ENCODE assay signal across 2 cellular contexts in genomic region chr13:75507027-75508001, GRCh38.
TF ChIP-seq lines count a peak whose summit lies in the region.

No MANE protein-coding gene starts in this region.

TF ChIP-seq in Ishikawa, 13 proteins besides CTCF, POLR2A, EP300 and RAD21 (continued from another document):
- TF ChIP-seq, protein P1, sequence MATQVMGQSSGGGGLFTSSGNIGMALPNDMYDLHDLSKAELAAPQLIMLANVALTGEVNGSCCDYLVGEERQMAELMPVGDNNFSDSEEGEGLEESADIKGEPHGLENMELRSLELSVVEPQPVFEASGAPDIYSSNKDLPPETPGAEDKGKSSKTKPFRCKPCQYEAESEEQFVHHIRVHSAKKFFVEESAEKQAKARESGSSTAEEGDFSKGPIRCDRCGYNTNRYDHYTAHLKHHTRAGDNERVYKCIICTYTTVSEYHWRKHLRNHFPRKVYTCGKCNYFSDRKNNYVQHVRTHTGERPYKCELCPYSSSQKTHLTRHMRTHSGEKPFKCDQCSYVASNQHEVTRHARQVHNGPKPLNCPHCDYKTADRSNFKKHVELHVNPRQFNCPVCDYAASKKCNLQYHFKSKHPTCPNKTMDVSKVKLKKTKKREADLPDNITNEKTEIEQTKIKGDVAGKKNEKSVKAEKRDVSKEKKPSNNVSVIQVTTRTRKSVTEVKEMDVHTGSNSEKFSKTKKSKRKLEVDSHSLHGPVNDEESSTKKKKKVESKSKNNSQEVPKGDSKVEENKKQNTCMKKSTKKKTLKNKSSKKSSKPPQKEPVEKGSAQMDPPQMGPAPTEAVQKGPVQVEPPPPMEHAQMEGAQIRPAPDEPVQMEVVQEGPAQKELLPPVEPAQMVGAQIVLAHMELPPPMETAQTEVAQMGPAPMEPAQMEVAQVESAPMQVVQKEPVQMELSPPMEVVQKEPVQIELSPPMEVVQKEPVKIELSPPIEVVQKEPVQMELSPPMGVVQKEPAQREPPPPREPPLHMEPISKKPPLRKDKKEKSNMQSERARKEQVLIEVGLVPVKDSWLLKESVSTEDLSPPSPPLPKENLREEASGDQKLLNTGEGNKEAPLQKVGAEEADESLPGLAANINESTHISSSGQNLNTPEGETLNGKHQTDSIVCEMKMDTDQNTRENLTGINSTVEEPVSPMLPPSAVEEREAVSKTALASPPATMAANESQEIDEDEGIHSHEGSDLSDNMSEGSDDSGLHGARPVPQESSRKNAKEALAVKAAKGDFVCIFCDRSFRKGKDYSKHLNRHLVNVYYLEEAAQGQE (IDR thresholded peaks at IDR 0.05; ENCODE audit: low read depth): no peak
- TF ChIP-seq CEBPB (IDR thresholded peaks at IDR 0.05): no peak
- TF ChIP-seq EGR1 (IDR thresholded peaks at IDR 0.05): peak; percentile 94
- TF ChIP-seq TAF1 (IDR thresholded peaks at IDR 0.05; ENCODE audit: low read depth): no peak
- peak; percentile 92 for TF ChIP-seq NFIC (IDR thresholded peaks at IDR 0.05)
- TF ChIP-seq ZBTB7A (IDR thresholded peaks at IDR 0.05; ENCODE audit: low read depth): no peak
- peak; percentile 61; the same call in 1 of the 2 replicates for TF ChIP-seq TCF12 (IDR thresholded peaks at IDR 0.05; ENCODE audit: low read depth)
TF ChIP-seq in Ishikawa: peak in this region for 4.

TF ChIP-seq in WTC11, 78 proteins besides CTCF, POLR2A, EP300 and RAD21 (continued from another document):
- TF ChIP-seq, protein P2, sequence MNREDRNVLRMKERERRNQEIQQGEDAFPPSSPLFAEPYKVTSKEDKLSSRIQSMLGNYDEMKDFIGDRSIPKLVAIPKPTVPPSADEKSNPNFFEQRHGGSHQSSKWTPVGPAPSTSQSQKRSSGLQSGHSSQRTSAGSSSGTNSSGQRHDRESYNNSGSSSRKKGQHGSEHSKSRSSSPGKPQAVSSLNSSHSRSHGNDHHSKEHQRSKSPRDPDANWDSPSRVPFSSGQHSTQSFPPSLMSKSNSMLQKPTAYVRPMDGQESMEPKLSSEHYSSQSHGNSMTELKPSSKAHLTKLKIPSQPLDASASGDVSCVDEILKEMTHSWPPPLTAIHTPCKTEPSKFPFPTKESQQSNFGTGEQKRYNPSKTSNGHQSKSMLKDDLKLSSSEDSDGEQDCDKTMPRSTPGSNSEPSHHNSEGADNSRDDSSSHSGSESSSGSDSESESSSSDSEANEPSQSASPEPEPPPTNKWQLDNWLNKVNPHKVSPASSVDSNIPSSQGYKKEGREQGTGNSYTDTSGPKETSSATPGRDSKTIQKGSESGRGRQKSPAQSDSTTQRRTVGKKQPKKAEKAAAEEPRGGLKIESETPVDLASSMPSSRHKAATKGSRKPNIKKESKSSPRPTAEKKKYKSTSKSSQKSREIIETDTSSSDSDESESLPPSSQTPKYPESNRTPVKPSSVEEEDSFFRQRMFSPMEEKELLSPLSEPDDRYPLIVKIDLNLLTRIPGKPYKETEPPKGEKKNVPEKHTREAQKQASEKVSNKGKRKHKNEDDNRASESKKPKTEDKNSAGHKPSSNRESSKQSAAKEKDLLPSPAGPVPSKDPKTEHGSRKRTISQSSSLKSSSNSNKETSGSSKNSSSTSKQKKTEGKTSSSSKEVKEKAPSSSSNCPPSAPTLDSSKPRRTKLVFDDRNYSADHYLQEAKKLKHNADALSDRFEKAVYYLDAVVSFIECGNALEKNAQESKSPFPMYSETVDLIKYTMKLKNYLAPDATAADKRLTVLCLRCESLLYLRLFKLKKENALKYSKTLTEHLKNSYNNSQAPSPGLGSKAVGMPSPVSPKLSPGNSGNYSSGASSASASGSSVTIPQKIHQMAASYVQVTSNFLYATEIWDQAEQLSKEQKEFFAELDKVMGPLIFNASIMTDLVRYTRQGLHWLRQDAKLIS (CRISPR knock-in tag; IDR thresholded peaks at IDR 0.05; ENCODE audit: borderline replicate concordance): no peak
- TF ChIP-seq ZNF317 (CRISPR knock-in tag; IDR thresholded peaks at IDR 0.05; ENCODE audit: borderline replicate concordance, low read depth): no peak
- no peak for TF ChIP-seq CDX4 (CRISPR knock-in tag; IDR thresholded peaks at IDR 0.05; ENCODE audit: borderline replicate concordance)
- TF ChIP-seq ZNF423 (CRISPR knock-in tag; IDR thresholded peaks at IDR 0.05): no peak
